20 cellular contexts compared by ENCODE assay signal in genomic region chr14:103745424-103745823, GRCh38. TPM values are rescaled to one million over a fixed set of nuclear protein-coding genes. Genes with fewer than 3 reads are reported as not detected.
A peak's percentile ranks its signal among the peaks of the same experiment; 100 is the strongest.
DNase-seq lines count a peak whose midpoint lies in the region; ATAC-seq and TF ChIP-seq lines count a peak whose summit lies in the region.
"Had no signal": no experiment of that assay in that cellular context is flagged by ENCODE, and none has a peak within 500 bp of the region (broad histone marks: within the 10 kb centered on the region; RNA-seq: fewer than 3 reads in every experiment).

No MANE protein-coding gene starts in this region.

- no peak for TF ChIP-seq POLR2A in erythroblast (IDR thresholded peaks at IDR 0.05; ENCODE audit: low read length)

- TF ChIP-seq CTCF in cardiac muscle cell (IDR thresholded peaks at IDR 0.05; ENCODE audit: low read depth, low read length) (no peak), right atrium auricular region (IDR thresholded peaks at IDR 0.05) (no peak), mucosa of descending colon (IDR thresholded peaks at IDR 0.05) (no peak)

- ATAC-seq in mucosa of descending colon (peak; percentile 74), GM21825 (IDR thresholded peaks at IDR 0.05; ENCODE audit: unreplicated experiment) (no peak)
- ATAC-seq: CD8-positive, alpha-beta T cell had no signal

- no peaks in the 10 kb centered on the region for H3K9me3 ChIP-seq in cardiac muscle cell (ENCODE audit: low read depth)
- H3K9me3 ChIP-seq in right atrium auricular region = no peaks in the 10 kb centered on the region
- no peaks in the 10 kb centered on the region for H3K9me3 ChIP-seq in mucosa of descending colon

- peaks cover 87% of the 10 kb centered on the region for H3K36me3 ChIP-seq in cardiac muscle cell
- H3K36me3 ChIP-seq in right atrium auricular region = peaks cover 84% of the 10 kb centered on the region
- no peaks in the 10 kb centered on the region for H3K36me3 ChIP-seq in mucosa of descending colon (ENCODE audit: low read depth)

- H3K4me3 ChIP-seq in cardiac muscle cell = no peak overlapping the region
- H3K4me3 ChIP-seq in right atrium auricular region = no peak overlapping the region
- no peak overlapping the region for H3K4me3 ChIP-seq in mucosa of descending colon

- H3K4me1 ChIP-seq in cardiac muscle cell (ENCODE audit: low read depth) (no peaks in the 10 kb centered on the region), right atrium auricular region (peaks cover 0 to 3% of the 10 kb centered on the region in 2 donors), mucosa of descending colon (ENCODE audit: low read depth) (no peaks in the 10 kb centered on the region)

- H3K27ac ChIP-seq in cardiac muscle cell = peak overlapping the region; percentile 45
- H3K27ac ChIP-seq in right atrium auricular region = no peak overlapping the region

- DNase-seq in cardiac muscle cell (ENCODE audit: low read depth in 1 of 2, low spot score in 1 of 2) = no peak
- no peak for DNase-seq in right atrium auricular region (ENCODE audit: low spot score)
- DNase-seq in islet precursor cell = peak; percentile 10
- DNase-seq in mucosa of descending colon = no peak
- DNase-seq in stimulated activated CD4-positive, alpha-beta T cell treated with anti-CD3 and anti-CD28 coated beads, Interleukin-1b, Interleukin-23, amount 100 ng/mL, for 48 hours = no peak
- no peak for DNase-seq in DMS153 treated with DMSO at 0.1 percent for 48 hours (lab: John Stamatoyannopoulos, UW; ENCODE audit: unreplicated experiment)
- no peak for DNase-seq in erythroblast (lab: John Stamatoyannopoulos, UW)
- DNase-seq: 8988T; AML-193; C1 segment of cervical spinal cord; CD8-positive, alpha-beta T cell; DMS153; GF-D8; Kasumi-1; NCI-H1694; NCI-H2081; NCI-H2171; NCI-H345; NCI-H524 treated with DMSO at 0.1 percent for 48 hours had no signal

- H3K27me3 ChIP-seq in cardiac muscle cell (no peaks in the 10 kb centered on the region), right atrium auricular region (no peaks in the 10 kb centered on the region)

- intact Hi-C loops in mucosa of descending colon (cut with DNase I, micrococcal nuclease) = no loop called here

RNA-seq across cellular contexts. Expression of gene ZFYVE21, which starts 29.8 kb away (rescaled TPM):
- total RNA-seq in cardiac muscle cell (118 and 135 TPM in 2 replicates), right atrium auricular region (10 to 100 TPM; 43.7 to 71.6 TPM), mucosa of descending colon (10 to 100 TPM; 49.9 to 67.1 (median 60.9) TPM)
- polyA plus RNA-seq in cardiac muscle cell = 120 and 127 TPM in 2 replicates

RNA-seq across cellular contexts. Expression of gene XRCC3, which starts 30.2 kb away (rescaled TPM):
- 19.1 and 27.5 TPM in 2 replicates for total RNA-seq in cardiac muscle cell
- polyA plus RNA-seq in cardiac muscle cell = 12.1 and 15.8 TPM in 2 replicates
- total RNA-seq in right atrium auricular region = 1 to 10 TPM; 2.1 to 3.6 TPM
- total RNA-seq in mucosa of descending colon = 10 to 100 TPM in 2 of 3 donors, 1 to 10 TPM in 1; 7.7 to 17.8 (median 11.0) TPM
